Comparison of ENCODE assay signal across 8 cellular contexts in genomic region chr9:21153688-21154608, GRCh38. TPM values are rescaled to one million over a fixed set of nuclear protein-coding genes. Genes with fewer than 3 reads are reported as not detected.
A peak's percentile ranks its signal among the peaks of the same experiment; 100 is the strongest.
DNase-seq lines count a peak whose midpoint lies in the region; ATAC-seq and TF ChIP-seq lines count a peak whose summit lies in the region.

No MANE protein-coding gene starts in this region.

- no peak overlapping the region for H2AK5ac ChIP-seq in trophoblast cell (ENCODE audit: low read length)

- TF ChIP-seq CTCF in CD8-positive, alpha-beta T cell (IDR thresholded peaks at IDR 0.05): no peak
- TF ChIP-seq CTCF in endothelial cell (IDR thresholded peaks at IDR 0.05; ENCODE audit: unreplicated experiment): no peak

- H2BK120ac ChIP-seq in trophoblast cell (ENCODE audit: insufficient read depth, low read length, poor library complexity): no peak overlapping the region

- H3K9ac ChIP-seq in trophoblast cell (ENCODE audit: low read length): no peak overlapping the region

- no peak overlapping the region for H3K14ac ChIP-seq in trophoblast cell (ENCODE audit: low read length)

- POLR2A ChIA-PET in CD8-positive, alpha-beta T cell (lab: Charles Lee): interaction anchor here (0.7 kb wide), 1 partner anchor 412 kb away, joined by 3 read pairs; no protein-coding TSS in a partner anchor

- no peak overlapping the region for H2BK5ac ChIP-seq in trophoblast cell (ENCODE audit: low read depth, low read length, poor library complexity)

- no peak overlapping the region for H3K27ac ChIP-seq in CD8-positive, alpha-beta T cell (ENCODE audit: low read depth, low read length)
- no peak overlapping the region for H3K27ac ChIP-seq in trophoblast cell (ENCODE audit: low read depth, low read length)

- H3K27me3 Mint-ChIP-seq in CD8-positive, alpha-beta T cell (ENCODE audit: low read depth): peaks cover 2% of the 10 kb centered on the region
- peaks cover under 1% of the 10 kb centered on the region for H3K27me3 Mint-ChIP-seq in endothelial cell (ENCODE audit: unreplicated experiment)
- H3K27me3 Mint-ChIP-seq in activated naive CD4-positive, alpha-beta T cell treated with anti-CD3 and anti-CD28 coated beads for 36 hours (ENCODE audit: low read depth): peaks cover 2% of the 10 kb centered on the region

- peaks cover 6% of the 10 kb centered on the region for H3K9me3 Mint-ChIP-seq in CD8-positive, alpha-beta T cell
- no peaks in the 10 kb centered on the region for H3K9me3 Mint-ChIP-seq in endothelial cell (ENCODE audit: unreplicated experiment)
- H3K9me3 Mint-ChIP-seq in activated naive CD4-positive, alpha-beta T cell treated with anti-CD3 and anti-CD28 coated beads for 36 hours: peaks cover 5% of the 10 kb centered on the region

- DNase-seq in CD8-positive, alpha-beta T cell: no peak
- DNase-seq in NCI-H526 treated with DMSO at 0.1 percent for 48 hours (lab: John Stamatoyannopoulos, UW): peak; percentile 5
- peak; percentile 15 for DNase-seq in endothelial cell (ENCODE audit: low spot score)
- peak in 1 of 2 donors; percentile 44 for DNase-seq in trophoblast cell
- no peak for DNase-seq in NCI-H1105 (lab: John Stamatoyannopoulos, UW)
- DNase-seq in activated naive CD4-positive, alpha-beta T cell treated with anti-CD3 and anti-CD28 coated beads for 36 hours: no peak

- no peak overlapping the region for H2AFZ ChIP-seq in trophoblast cell (ENCODE audit: insufficient read depth, low read length, poor library complexity)

- intact Hi-C loops in CD8-positive, alpha-beta T cell (cut with DNase I, micrococcal nuclease): loop anchor here in 1 of 2 experiments (1.0 to 5.0 kb wide), 2 partner anchors 173 to 242 kb away; no protein-coding TSS in a partner anchor
- intact Hi-C loops in activated naive CD4-positive, alpha-beta T cell treated with anti-CD3 and anti-CD28 coated beads for 36 hours (cut with micrococcal nuclease): loop anchor here (5.0 kb wide), 1 partner anchor 243 kb away; no protein-coding TSS in a partner anchor

- no peaks in the 10 kb centered on the region for H3K9me3 ChIP-seq in CD8-positive, alpha-beta T cell (ENCODE audit: low read length)
- peaks cover 3% of the 10 kb centered on the region for H3K9me3 ChIP-seq in trophoblast cell (ENCODE audit: insufficient read depth, low read depth, low read length)

- no peaks in the 10 kb centered on the region for H3K79me1 ChIP-seq in trophoblast cell (ENCODE audit: low read length)

- no peak overlapping the region for H3K4me3 Mint-ChIP-seq in CD8-positive, alpha-beta T cell
- H3K4me3 Mint-ChIP-seq in endothelial cell (ENCODE audit: unreplicated experiment): no peak overlapping the region
- no peak overlapping the region for H3K4me3 Mint-ChIP-seq in activated naive CD4-positive, alpha-beta T cell treated with anti-CD3 and anti-CD28 coated beads for 36 hours

- no peaks in the 10 kb centered on the region for H3K36me3 ChIP-seq in CD8-positive, alpha-beta T cell (ENCODE audit: insufficient read depth, low read length)
- H3K36me3 ChIP-seq in trophoblast cell (ENCODE audit: control insufficient read depth in 1 of 2, insufficient read depth in 2 of 2, low read length in 2 of 2): no peaks in the 10 kb centered on the region

- H3K27ac Mint-ChIP-seq in CD8-positive, alpha-beta T cell: no peak overlapping the region
- peak overlapping the region; percentile 10 for H3K27ac Mint-ChIP-seq in endothelial cell (ENCODE audit: unreplicated experiment)
- H3K27ac Mint-ChIP-seq in activated naive CD4-positive, alpha-beta T cell treated with anti-CD3 and anti-CD28 coated beads for 36 hours: no peak overlapping the region

- no peak overlapping the region for H3K4me3 ChIP-seq in CD8-positive, alpha-beta T cell (ENCODE audit: low read depth, low read length)
- no peak overlapping the region for H3K4me3 ChIP-seq in trophoblast cell (ENCODE audit: low read depth, low read length)

- H3K4ac ChIP-seq in trophoblast cell (ENCODE audit: low read depth, low read length): no peak overlapping the region

- H3K23ac ChIP-seq in trophoblast cell (ENCODE audit: low read length): no peak overlapping the region

- peak overlapping the region; percentile 47 for H3K4me2 ChIP-seq in trophoblast cell (ENCODE audit: low read length)

- WGBS in trophoblast cell (ENCODE audit: extremely low coverage, insufficient coverage, insufficient read length): no CpG with 5 or more reads among the region's 5 CpGs

- H3K4me1 Mint-ChIP-seq in CD8-positive, alpha-beta T cell (ENCODE audit: low read depth): peaks cover 8% of the 10 kb centered on the region
- peaks cover 7% of the 10 kb centered on the region for H3K4me1 Mint-ChIP-seq in endothelial cell (ENCODE audit: unreplicated experiment)
- peaks cover 4% of the 10 kb centered on the region for H3K4me1 Mint-ChIP-seq in activated naive CD4-positive, alpha-beta T cell treated with anti-CD3 and anti-CD28 coated beads for 36 hours (ENCODE audit: low read depth)

- no peaks in the 10 kb centered on the region for H3K79me2 ChIP-seq in trophoblast cell (ENCODE audit: control insufficient read depth, insufficient read depth, low read length, poor library complexity)

- CTCF ChIA-PET in CD8-positive, alpha-beta T cell (lab: Charles Lee): interaction anchor here (0.6 to 1.9 kb wide), 9 partner anchors 25 to 312 kb away, joined by 3 to 8 read pairs (median 4); no protein-coding TSS in a partner anchor
- CTCF ChIA-PET in activated naive CD4-positive, alpha-beta T cell treated with anti-CD3 and anti-CD28 coated beads for 36 hours (lab: Charles Lee): interaction anchor here (0.9 kb wide), 1 partner anchor 29 kb away, joined by 4 read pairs; no protein-coding TSS in a partner anchor

- peaks cover 2% of the 10 kb centered on the region for H3K4me1 ChIP-seq in CD8-positive, alpha-beta T cell (ENCODE audit: insufficient read depth, low read length)
- H3K4me1 ChIP-seq in trophoblast cell (ENCODE audit: control insufficient read depth in 1 of 2, insufficient read depth in 2 of 2, low read length in 2 of 2): peaks cover 0 to 2% of the 10 kb centered on the region in 2 experiments

- H3K36me3 Mint-ChIP-seq in CD8-positive, alpha-beta T cell: peaks cover 2% of the 10 kb centered on the region
- peaks cover 3% of the 10 kb centered on the region for H3K36me3 Mint-ChIP-seq in endothelial cell (ENCODE audit: low read depth, unreplicated experiment)
- H3K36me3 Mint-ChIP-seq in activated naive CD4-positive, alpha-beta T cell treated with anti-CD3 and anti-CD28 coated beads for 36 hours (ENCODE audit: low read depth): peaks cover 2% of the 10 kb centered on the region

- H2BK12ac ChIP-seq in trophoblast cell (ENCODE audit: low read length): no peak overlapping the region

- no peak overlapping the region for H4K12ac ChIP-seq in trophoblast cell (ENCODE audit: low read depth, low read length)

- ATAC-seq in CD8-positive, alpha-beta T cell: peak; percentile 52
- ATAC-seq in GM18870 (IDR thresholded peaks at IDR 0.05; ENCODE audit: unreplicated experiment): peak; percentile 82
- peak; percentile 72 for ATAC-seq in HG03039 (IDR thresholded peaks at IDR 0.05; ENCODE audit: unreplicated experiment)

- H3K18ac ChIP-seq in trophoblast cell (ENCODE audit: low read length): no peak overlapping the region

- no peak overlapping the region for H4K91ac ChIP-seq in trophoblast cell (ENCODE audit: low read depth, low read length)

- no peaks in the 10 kb centered on the region for H3K27me3 ChIP-seq in CD8-positive, alpha-beta T cell (ENCODE audit: insufficient read depth, low read length)
- H3K27me3 ChIP-seq in trophoblast cell (ENCODE audit: insufficient read depth, low read length): no peaks in the 10 kb centered on the region

- H4K8ac ChIP-seq in trophoblast cell (ENCODE audit: low read depth, low read length): no peak overlapping the region

RNA-seq across cellular contexts. Expression of gene IFNW1, which starts 12.3 kb away (rescaled TPM):
- not detected for total RNA-seq in CD8-positive, alpha-beta T cell
- total RNA-seq in endothelial cell (ENCODE audit: unreplicated experiment): not detected
- not detected in 2 replicates for polyA plus RNA-seq in trophoblast cell (2013)
- not detected for total RNA-seq in activated naive CD4-positive, alpha-beta T cell treated with anti-CD3 and anti-CD28 coated beads for 36 hours

RNA-seq across cellular contexts. Expression of gene IFNA21, which starts 12.5 kb away (rescaled TPM):
- total RNA-seq in CD8-positive, alpha-beta T cell: not detected
- total RNA-seq in endothelial cell (ENCODE audit: unreplicated experiment): not detected
- polyA plus RNA-seq in trophoblast cell (2013): not detected in 2 replicates
- total RNA-seq in activated naive CD4-positive, alpha-beta T cell treated with anti-CD3 and anti-CD28 coated beads for 36 hours: not detected

RNA-seq across cellular contexts. Expression of gene IFNA4, which starts 33.4 kb away (rescaled TPM):
- total RNA-seq in CD8-positive, alpha-beta T cell: not detected
- total RNA-seq in endothelial cell (ENCODE audit: unreplicated experiment): not detected
- polyA plus RNA-seq in trophoblast cell (2013): not detected in 2 replicates
- total RNA-seq in activated naive CD4-positive, alpha-beta T cell treated with anti-CD3 and anti-CD28 coated beads for 36 hours: not detected

RNA-seq across cellular contexts. Expression of gene IFNA7, which starts 48.1 kb away (rescaled TPM):
- not detected for total RNA-seq in CD8-positive, alpha-beta T cell
- total RNA-seq in endothelial cell (ENCODE audit: unreplicated experiment): not detected
- not detected in 2 replicates for polyA plus RNA-seq in trophoblast cell (2013)
- total RNA-seq in activated naive CD4-positive, alpha-beta T cell treated with anti-CD3 and anti-CD28 coated beads for 36 hours: not detected

RNA-seq across cellular contexts. Expression of gene IFNA10, which starts 53.0 kb away (rescaled TPM):
- not detected for total RNA-seq in CD8-positive, alpha-beta T cell
- not detected for total RNA-seq in endothelial cell (ENCODE audit: unreplicated experiment)
- not detected in 2 replicates for polyA plus RNA-seq in trophoblast cell (2013)
- total RNA-seq in activated naive CD4-positive, alpha-beta T cell treated with anti-CD3 and anti-CD28 coated beads for 36 hours: not detected

Comparison
In these comparisons a context has a peak if more than half of its experiments do, and no peak if none do; other contexts are left out.
1. DNase-seq: peak in NCI-H526 treated with DMSO at 0.1 percent for 48 hours (single experiment) and endothelial cell (single experiment); none in CD8-positive, alpha-beta T cell (0 of 7), NCI-H1105 (single experiment) and activated naive CD4-positive, alpha-beta T cell treated with anti-CD3 and anti-CD28 coated beads for 36 hours (single experiment).
2. Peak in every context shown above with its lines, with median percentiles within 50 percentile points of each other: ATAC-seq.